Comparison of ENCODE assay signal across 17 cellular contexts in the genomic region with DNA sequence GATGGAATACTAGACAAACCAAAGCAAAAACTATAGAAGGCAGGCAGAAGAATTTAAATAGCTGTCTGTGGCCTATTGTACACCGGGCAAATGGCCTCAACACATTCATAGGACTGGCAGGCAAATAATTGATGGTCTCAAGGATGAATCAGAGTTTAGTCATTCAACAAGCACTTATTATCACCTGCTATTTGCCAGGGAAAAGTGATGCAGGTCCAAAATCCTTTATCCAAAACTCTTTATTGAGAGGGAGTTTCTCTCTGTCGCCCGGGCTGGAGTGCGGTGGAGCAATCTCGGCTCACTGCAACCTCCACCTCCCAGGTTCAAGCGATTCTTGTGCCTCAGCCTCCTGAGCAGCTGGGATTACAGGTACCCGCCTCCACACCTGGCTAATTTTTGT. TPM values are rescaled to one million over a fixed set of nuclear protein-coding genes. Genes with fewer than 3 reads are reported as not detected.
DNase-seq lines count a peak whose midpoint lies in the region; ATAC-seq, FAIRE-seq and TF ChIP-seq lines count a peak whose summit lies in the region.
"Had no signal": no experiment of that assay in that cellular context is flagged by ENCODE, and none has a peak within 500 bp of the region (broad histone marks: within the 10 kb centered on the region; RNA-seq: fewer than 3 reads in every experiment).

No MANE protein-coding gene starts in this region.

- no peak overlapping the region for H3K27ac ChIP-seq in CD4-positive, CD25-positive, alpha-beta regulatory T cell (ENCODE audit: insufficient read depth, low read length, poor library complexity, severe bottlenecking)
- H3K27ac ChIP-seq in GM12878 (ENCODE audit: control insufficient read depth, insufficient read depth), result no peak overlapping the region
- H3K27ac ChIP-seq: stomach had no signal

- FAIRE-seq in GM12878 (lab: Jason Lieb, UNC), result no peak
- FAIRE-seq: G401.6, GM18507 had no signal

- H3K79me2 ChIP-seq in GM12878 (ENCODE audit: control insufficient read depth, insufficient read depth, low read length), result peaks cover 25% of the 10 kb centered on the region

- POLR2A ChIA-PET in GM12878 (lab: Charles Lee), result interaction anchor here (0.5 to 1.1 kb wide), 3 partner anchors 17 to 172 kb away, joined by 3 to 4 read pairs (median 3); no protein-coding TSS in a partner anchor

- H3K4me3 ChIP-seq in CD4-positive, CD25-positive, alpha-beta regulatory T cell (ENCODE audit: low read depth, low read length), result no peak overlapping the region
- H3K4me3 ChIP-seq in GM12878 (no peak overlapping the region; the same call in 1 of the 2 replicates), HAP-1 (no peak overlapping the region)
- H3K4me3 ChIP-seq: stomach had no signal

- peak overlapping the region in 3 of 4 donors; percentile 26 to 92 (median 88) for H3K4me3 Mint-ChIP-seq in CD4-positive, CD25-positive, alpha-beta regulatory T cell

- no peak for TF ChIP-seq RAD21 in GM12878 (IDR thresholded peaks at IDR 0.05; ENCODE audit: insufficient read depth, low read depth, low read length)

- no peak for TF ChIP-seq EP300 in GM12878 (IDR thresholded peaks at IDR 0.05; ENCODE audit: borderline replicate concordance in 1 of 2, control insufficient read depth in 1 of 2, low read depth in 2 of 2, low read length in 2 of 2)

- TF ChIP-seq CTCF in GM12878 (IDR thresholded peaks at IDR 0.05 in 2 of 3, conservative IDR thresholded peaks at IDR 0.05 in 1 of 3; ENCODE audit: control insufficient read depth in 2 of 3, extremely low read depth in 1 of 3, insufficient read depth in 1 of 3, low read depth in 3 of 3, low read length in 3 of 3), result no peak

- H3K4me1 ChIP-seq in CD4-positive, CD25-positive, alpha-beta regulatory T cell (ENCODE audit: control insufficient read depth, insufficient read depth, low read length, poor library complexity, severe bottlenecking), result peaks cover 15% of the 10 kb centered on the region
- H3K4me1 ChIP-seq in GM12878 (ENCODE audit: control insufficient read depth, insufficient read depth, low read length) (peaks cover 12% of the 10 kb centered on the region), HAP-1 (peaks cover 19% of the 10 kb centered on the region)

- H3K27me3 Mint-ChIP-seq in CD4-positive, CD25-positive, alpha-beta regulatory T cell, result no peaks in the 10 kb centered on the region
- H3K27me3 Mint-ChIP-seq: naive thymus-derived CD4-positive, alpha-beta T cell had no signal

- H3K36me3 ChIP-seq in CD4-positive, CD25-positive, alpha-beta regulatory T cell (ENCODE audit: control insufficient read depth, insufficient read depth, low read length), result peaks cover 6% of the 10 kb centered on the region
- peaks cover 0 to 6% of the 10 kb centered on the region in 2 experiments; a peak in 2 of 4 replicates for H3K36me3 ChIP-seq in GM12878 (ENCODE audit: control insufficient read depth in 2 of 2, insufficient read depth in 2 of 2, low read length in 1 of 2)
- peaks cover 26% of the 10 kb centered on the region for H3K36me3 ChIP-seq in HAP-1 (replicated peaks)

- in situ Hi-C loops in GM12878 (cut with MboI) (loop anchor here (10.0 kb wide), 1 partner anchor 169 kb away; the partner anchor contains the start of gene BMF), HAP-1 (cut with MboI; ENCODE audit: low sequenced_read_pairs) (no loop called here)

- RAD21 ChIA-PET in GM12878 (lab: Charles Lee; ENCODE audit: unreplicated experiment), result interaction anchor here (0.6 to 2.1 kb wide), 5 partner anchors 13 to 171 kb away, joined by 3 to 8 read pairs (median 3); no protein-coding TSS in a partner anchor

- H3K36me3 Mint-ChIP-seq in CD4-positive, CD25-positive, alpha-beta regulatory T cell, result peaks cover 7% of the 10 kb centered on the region

- no peak overlapping the region for H3K9ac ChIP-seq in GM12878 (ENCODE audit: control insufficient read depth, insufficient read depth, low read length)

- H3K9me3 Mint-ChIP-seq in CD4-positive, CD25-positive, alpha-beta regulatory T cell, result no peaks in the 10 kb centered on the region
- H3K9me3 Mint-ChIP-seq: activated naive CD8-positive, alpha-beta T cell treated with anti-CD3 and anti-CD28 coated beads, Interleukin-2, amount 50 U/mL, for 24 hours; naive thymus-derived CD4-positive, alpha-beta T cell had no signal

- intact Hi-C loops in GM12878 (cut with micrococcal nuclease; ENCODE audit: unreplicated experiment), result loop anchor here (10.0 kb wide), 1 partner anchor 169 kb away; the partner anchor contains the start of gene BMF

- no peaks in the 10 kb centered on the region for H3K9me3 ChIP-seq in CD4-positive, CD25-positive, alpha-beta regulatory T cell (ENCODE audit: control insufficient read depth in 2 of 2, low read length in 2 of 2)
- H3K9me3 ChIP-seq in GM12878 (replicated peaks; ENCODE audit: control insufficient read depth, insufficient read depth, low read length) (no peaks in the 10 kb centered on the region), HAP-1 (no peaks in the 10 kb centered on the region)
- H3K9me3 ChIP-seq: stomach had no signal

- H3K27ac Mint-ChIP-seq in CD4-positive, CD25-positive, alpha-beta regulatory T cell, result no peak overlapping the region
- H3K27ac Mint-ChIP-seq: activated naive CD8-positive, alpha-beta T cell treated with anti-CD3 and anti-CD28 coated beads, Interleukin-2, amount 50 U/mL, for 24 hours had no signal

- peaks cover 6 to 45% (median 20%) of the 10 kb centered on the region in 4 donors for H3K4me1 Mint-ChIP-seq in CD4-positive, CD25-positive, alpha-beta regulatory T cell

- SMC1A ChIA-PET in GM12878 (lab: Charles Lee; ENCODE audit: uncharacterized antibody, unreplicated experiment), result interaction anchor here (0.6 to 5.7 kb wide), 7 partner anchors 9 to 102 kb away, joined by 3 to 65 read pairs (median 4); partner anchors contain the start of gene GPR176

- H2AFZ ChIP-seq in GM12878 (ENCODE audit: control insufficient read depth, low read depth, low read length), result no peak overlapping the region

- BruUV-seq in GM12878 (replicated peaks; lab: Mats Ljungman, UMichigan), result no TSS peak

- no peak for ATAC-seq in CD4-positive, CD25-positive, alpha-beta regulatory T cell (ENCODE audit: low read depth in 2 of 2)
- ATAC-seq in GM12878 (no peak), GM21737 (IDR thresholded peaks at IDR 0.05; ENCODE audit: unreplicated experiment) (no peak), GM18867 (IDR thresholded peaks at IDR 0.05; ENCODE audit: unreplicated experiment) (no peak)
- ATAC-seq: activated naive CD8-positive, alpha-beta T cell treated with anti-CD3 and anti-CD28 coated beads, Interleukin-2, amount 50 U/mL, for 24 hours; left colon; naive thymus-derived CD4-positive, alpha-beta T cell had no signal

- WGBS in GM12878 (ENCODE audit: insufficient coverage, insufficient replicate concordance, low lambda C conversion rate, missing lambda C conversion rate), result 96% methylated on average over 7 of the region's 7 CpGs

- H3K4me2 ChIP-seq in GM12878 (ENCODE audit: control insufficient read depth, insufficient read depth), result peak overlapping the region; percentile 32; the same call in 1 of the 2 replicates

- TF ChIP-seq POLR2A in GM12878 (IDR thresholded peaks at IDR 0.05; ENCODE audit: low read depth, low read length), result no peak

- no peaks in the 10 kb centered on the region for H4K20me1 ChIP-seq in GM12878 (ENCODE audit: control insufficient read depth, insufficient read depth)

- DNase-seq in CD4-positive, CD25-positive, alpha-beta regulatory T cell, result no peak
- peak; percentile 69 for DNase-seq in LHCN-M2 (ENCODE audit: low read depth)
- no peak for DNase-seq in GM12878 (ENCODE audit: low read depth, low spot score)
- peak; percentile 87 for DNase-seq in kidney tubule cell (ENCODE audit: low spot score)
- DNase-seq in NCI-H2081 (lab: John Stamatoyannopoulos, UW), result no peak
- no peak for DNase-seq in HAP-1 (ENCODE audit: low spot score in 2 of 2)
- DNase-seq: activated naive CD8-positive, alpha-beta T cell treated with anti-CD3 and anti-CD28 coated beads, Interleukin-2, amount 50 U/mL, for 24 hours; KBM-7; left colon; naive thymus-derived CD4-positive, alpha-beta T cell; NCI-H187; NCI-H748 treated with DMSO at 0.1 percent for 48 hours; stomach had no signal

- H3K27me3 ChIP-seq in CD4-positive, CD25-positive, alpha-beta regulatory T cell (ENCODE audit: control insufficient read depth, insufficient read depth, low read length), result no peaks in the 10 kb centered on the region
- H3K27me3 ChIP-seq in GM12878 (replicated peaks in 1 of 2; ENCODE audit: control insufficient read depth in 2 of 2, insufficient read depth in 2 of 2, low read length in 1 of 2) (no peaks in the 10 kb centered on the region), HAP-1 (ENCODE audit: low read depth) (no peaks in the 10 kb centered on the region)
- H3K27me3 ChIP-seq: stomach had no signal

- CTCF ChIA-PET in GM12878 (lab: Yijun Ruan, JAX), result interaction anchor here (0.8 to 2.9 kb wide), 6 partner anchors 12 to 385 kb away, joined by 3 to 21 read pairs (median 6); no protein-coding TSS in a partner anchor

RNA-seq across cellular contexts. Expression of gene EIF2AK4, which starts 2.3 kb away (rescaled TPM):
- total RNA-seq in CD4-positive, CD25-positive, alpha-beta regulatory T cell, result 13.2 TPM
- 10 to 100 TPM; 10.8 to 24.4 (median 14.5) TPM for polyA plus RNA-seq in CD4-positive, CD25-positive, alpha-beta regulatory T cell
- total RNA-seq in LHCN-M2 (2014; rRNA removed), result 83.7 and 94.0 TPM in 2 replicates
- polyA plus RNA-seq in LHCN-M2 (2012), result 43.4 TPM
- 73.5 and 76.5 TPM in 2 replicates for total RNA-seq in GM12878 (2013; cell fraction: nucleolus; rRNA removed)
- total RNA-seq in GM12878 (2014; rRNA removed), result 25.0 and 26.9 TPM in 2 replicates
- total RNA-seq in GM12878 (2014; rRNA removed; fragmentation: Illumina TruSeq; extraction: Trizol), result 26.8 and 27.6 TPM in 2 replicates
- 23.2 and 23.4 TPM in 2 replicates for total RNA-seq in GM12878 (2021)
- 11.5 TPM for polyA plus RNA-seq in GM12878 (2011; ENCODE audit: low read depth)
- polyA plus RNA-seq in GM12878 (2011; rRNA removed), result 25.7 and 28.5 TPM in 2 replicates
- polyA plus RNA-seq in GM12878 (2011; cell fraction: cytosol; rRNA removed), result 23.6 and 25.4 TPM in 2 replicates
- polyA plus RNA-seq in GM12878 (2011; cell fraction: nucleus; rRNA removed), result 13.7 and 15.9 TPM in 2 replicates
- 14.5 and 18.7 TPM in 2 replicates for polyA plus RNA-seq in GM12878 (2012)
- polyA plus RNA-seq in GM12878 (2014; fragmentation: Illumina TruSeq; extraction: Trizol), result 28.8 and 34.1 TPM in 2 replicates
- polyA plus RNA-seq in GM12878 (2014; fragmentation: Nextera tagmentation; extraction: Ambion mirVana), result 10 to 100 TPM; 14.0 to 33.2 TPM
- polyA plus RNA-seq in GM12878 (2014; rRNA removed), result 21.0 and 26.2 TPM in 2 replicates
- 10 to 100 TPM; 31.3 to 33.9 TPM for polyA plus RNA-seq in GM12878 (2016; fragmentation: Nextera tagmentation; extraction: Ambion mirVana)
- 40.3 and 45.8 TPM in 2 replicates for polyA minus RNA-seq in GM12878 (2011; rRNA and poly(A)+ RNA removed)
- polyA minus RNA-seq in GM12878 (2011; cell fraction: cytosol; rRNA and poly(A)+ RNA removed), result 11.7 and 14.3 TPM in 2 replicates
- polyA minus RNA-seq in GM12878 (2011; cell fraction: nucleus; rRNA and poly(A)+ RNA removed), result 18.5 and 26.9 TPM in 2 replicates

RNA-seq across cellular contexts. Expression of gene GPR176, which starts 16.1 kb away (rescaled TPM):
- total RNA-seq in CD4-positive, CD25-positive, alpha-beta regulatory T cell, result not detected
- not detected for polyA plus RNA-seq in CD4-positive, CD25-positive, alpha-beta regulatory T cell
- 51.9 and 53.3 TPM in 2 replicates for total RNA-seq in LHCN-M2 (2014; rRNA removed)
- polyA plus RNA-seq in LHCN-M2 (2012), result 88.2 TPM
- total RNA-seq in GM12878 (2013; cell fraction: nucleolus; rRNA removed), result 0.23 and 0.71 TPM in 2 replicates
- 0.11 and 0.16 TPM in 2 replicates for total RNA-seq in GM12878 (2014; rRNA removed)
- total RNA-seq in GM12878 (2014; rRNA removed; fragmentation: Illumina TruSeq; extraction: Trizol), result 0.04 and 0.05 TPM in 2 replicates
- total RNA-seq in GM12878 (2021), result 0.19 and 0.21 TPM in 2 replicates
- polyA plus RNA-seq in GM12878 (2011; ENCODE audit: low read depth), result not detected
- polyA plus RNA-seq in GM12878 (2011; rRNA removed), result 0.03 TPM in 1 of 2 replicates, not detected in the other
- 0.03 and 0.09 TPM in 2 replicates for polyA plus RNA-seq in GM12878 (2011; cell fraction: cytosol; rRNA removed)
- polyA plus RNA-seq in GM12878 (2011; cell fraction: nucleus; rRNA removed), result 0.04 and 0.07 TPM in 2 replicates
- 0.15 and 0.18 TPM in 2 replicates for polyA plus RNA-seq in GM12878 (2012)
- 0.22 TPM in 1 of 2 replicates, not detected in the other for polyA plus RNA-seq in GM12878 (2014; fragmentation: Illumina TruSeq; extraction: Trizol)
- polyA plus RNA-seq in GM12878 (2014; fragmentation: Nextera tagmentation; extraction: Ambion mirVana), result under 1 TPM in 1 of 2 experiments, not detected in 1; 0.02 TPM
- 0.18 TPM in 1 of 2 replicates, not detected in the other for polyA plus RNA-seq in GM12878 (2014; rRNA removed)
- under 1 TPM in 1 of 2 experiments, not detected in 1; 0.33 TPM for polyA plus RNA-seq in GM12878 (2016; fragmentation: Nextera tagmentation; extraction: Ambion mirVana)
- polyA minus RNA-seq in GM12878 (2011; rRNA and poly(A)+ RNA removed), result 0.15 TPM in 1 of 2 replicates, not detected in the other
- 1.1 TPM in 1 of 2 replicates, not detected in the other for polyA minus RNA-seq in GM12878 (2011; cell fraction: cytosol; rRNA and poly(A)+ RNA removed)
- 0.12 TPM in 1 of 2 replicates, not detected in the other for polyA minus RNA-seq in GM12878 (2011; cell fraction: nucleus; rRNA and poly(A)+ RNA removed)
- polyA plus RNA-seq: naive thymus-derived CD4-positive, alpha-beta T cell had no signal

Comparison
In these comparisons a context has a peak if more than half of its experiments do, and no peak if none do; other contexts are left out.
1. DNase-seq: peak in LHCN-M2 (single experiment) and kidney tubule cell (single experiment); none in CD4-positive, CD25-positive, alpha-beta regulatory T cell (0 of 3), GM12878 (single experiment), NCI-H2081 (0 of 2) and HAP-1 (0 of 2).
2. RNA of gene GPR176, which starts 16.1 kb away (total RNA-seq): 51.9 to 53.3 TPM in LHCN-M2; 0.04 to 0.71 TPM in GM12878 and not detected in CD4-positive, CD25-positive, alpha-beta regulatory T cell (single experiment); every median in the first group is over 10 times any median in the second.